8 cellular contexts compared by ENCODE assay signal in genomic region chr9:76665966-76666365, GRCh38.
A peak's percentile ranks its signal among the peaks of the same experiment; 100 is the strongest.
DNase-seq lines count a peak whose midpoint lies in the region; ATAC-seq, FAIRE-seq and TF ChIP-seq lines count a peak whose summit lies in the region.
"Not testable (repeated sequence)": the region's sequence is repeated elsewhere in the genome, so short reads cannot be mapped to it uniquely, and the experiment has no call there.

No MANE protein-coding gene starts in this region.

- H3K4me3 Mint-ChIP-seq in chondrocyte (ENCODE audit: unreplicated experiment) = not testable (repeated sequence)

- H2BK15ac ChIP-seq in IMR-90 (ENCODE audit: low read depth, low read length); neuronal stem cell (ENCODE audit: low read length): not testable (repeated sequence)

- not testable (repeated sequence) for H4K91ac ChIP-seq in IMR-90 (ENCODE audit: insufficient read depth, low read depth, low read length); neuronal stem cell (ENCODE audit: low read depth, low read length, poor library complexity)

- not testable (repeated sequence) for H3K27ac ChIP-seq in A549; IMR-90 (ENCODE audit: insufficient read depth, low read length); WERI-Rb-1; heart right ventricle; neuronal stem cell (replicated peaks; ENCODE audit: low read length)

- ATAC-seq in A549 = peak in 1 of 2 experiments; percentile 59; a peak in 3 of 6 replicates
- ATAC-seq in IMR-90 (ENCODE audit: low read depth); heart right ventricle: not testable (repeated sequence)

- not testable (repeated sequence) for BruUV-seq in IMR-90 (replicated peaks; lab: Mats Ljungman, UMichigan)

- H2BK12ac ChIP-seq in neuronal stem cell (ENCODE audit: low read length) = not testable (repeated sequence)

- TF ChIP-seq EP300 in A549 (IDR thresholded peaks at IDR 0.05) = not testable (repeated sequence)

- TF ChIP-seq CTCF in A549 (IDR thresholded peaks at IDR 0.05) (peak; percentile 53), IMR-90 (conservative IDR thresholded peaks at IDR 0.05; ENCODE audit: low read depth, low read length) (peak; percentile 23; the same call in 1 of the 2 replicates), WERI-Rb-1 (IDR thresholded peaks at IDR 0.05; ENCODE audit: low read depth, low read length) (peak; percentile 51), chondrocyte (IDR thresholded peaks at IDR 0.05) (peak; percentile 81), heart right ventricle (IDR thresholded peaks at IDR 0.05) (peak in 8 of 9 donors; percentile 11 to 54 (median 39))

- H4K5ac ChIP-seq in IMR-90 (ENCODE audit: low read depth, low read length) = not testable (repeated sequence)

- not testable (repeated sequence) for H2AK9ac ChIP-seq in IMR-90 (replicated peaks; ENCODE audit: low read depth, low read length, poor library complexity)

- 19% methylated on average over 11 of the region's 11 CpGs for WGBS in A549 (ENCODE audit: missing lambda C conversion rate)
- WGBS in IMR-90 (ENCODE audit: extremely low coverage in 2 of 2, insufficient read length in 1 of 2), 2 experiments = no CpG with 5 or more reads among the region's 11 CpGs
- 61 to 73% methylated on average over 11 of the region's 11 CpGs for WGBS in heart right ventricle, 2 donors
- no CpG with 5 or more reads among the region's 11 CpGs for WGBS in neuronal stem cell (ENCODE audit: extremely low coverage in 2 of 2, insufficient read length in 2 of 2, insufficient replicate concordance in 1 of 2), 2 donors

- H3K9me3 ChIP-seq in A549; IMR-90 (ENCODE audit: control insufficient read depth, insufficient read depth, low read length); WERI-Rb-1 (ENCODE audit: severe bottlenecking); heart right ventricle; neuronal stem cell (replicated peaks in 1 of 2; ENCODE audit: control insufficient read depth in 2 of 2, insufficient read depth in 1 of 2, low read depth in 1 of 2, low read length in 2 of 2): not testable (repeated sequence)

- H3K4me1 Mint-ChIP-seq in chondrocyte (ENCODE audit: low read depth) = peaks cover 18% of the 10 kb centered on the region

- not testable (repeated sequence) for H2BK5ac ChIP-seq in IMR-90 (ENCODE audit: low read depth, low read length, poor library complexity, severe bottlenecking); neuronal stem cell (ENCODE audit: low read length)

- H2AK5ac ChIP-seq in IMR-90 (ENCODE audit: low read depth, low read length); neuronal stem cell (ENCODE audit: low read depth, low read length): not testable (repeated sequence)

- not testable (repeated sequence) for H3K27me3 Mint-ChIP-seq in chondrocyte (ENCODE audit: low read depth)

- H3K4ac ChIP-seq in IMR-90 (ENCODE audit: low read depth, low read length); neuronal stem cell (ENCODE audit: low read length): not testable (repeated sequence)

- not testable (repeated sequence) for H3K9ac ChIP-seq in IMR-90 (ENCODE audit: low read depth, low read length); neuronal stem cell (ENCODE audit: low read depth, low read length, poor library complexity)

- peak in 1 of 2 experiments; percentile 61 for DNase-seq in A549 (ENCODE audit: low read depth in 1 of 2, low spot score in 1 of 2)
- peak; percentile 68 for DNase-seq in ELF-1 (ENCODE audit: low read depth, low spot score)
- not testable (repeated sequence) for DNase-seq in IMR-90; chondrocyte (ENCODE audit: low spot score); neuronal stem cell (ENCODE audit: low spot score)
- DNase-seq in NK-92 treated with Interleukin-12 subunit alpha and Interleukin-12 subunit beta, amount 100 ng/mL, for 24 hours (lab: John Stamatoyannopoulos, UW) = peak; percentile 33
- peak; percentile 72 for DNase-seq in WERI-Rb-1
- DNase-seq in heart right ventricle = peak in 1 of 2 donors; percentile 29

- in situ Hi-C loops in IMR-90 (cut with MboI; ENCODE audit: low sequenced_read_pairs) = not testable (repeated sequence)

- not testable (repeated sequence) for H3K4me3 ChIP-seq in A549; IMR-90 (ENCODE audit: insufficient read depth, low read depth, low read length); WERI-Rb-1 (ENCODE audit: low read depth, low read length); heart right ventricle; neuronal stem cell (ENCODE audit: low read length in 2 of 2)

- FAIRE-seq in A549 (lab: Jason Lieb, UNC) = not testable (repeated sequence)

- H3K56ac ChIP-seq in IMR-90 (ENCODE audit: extremely low read depth, insufficient read depth, low read length) = not testable (repeated sequence)

- H3K36me3 ChIP-seq in IMR-90 (ENCODE audit: control insufficient read depth, insufficient read depth, low read length); WERI-Rb-1; heart right ventricle; neuronal stem cell (replicated peaks in 1 of 2; ENCODE audit: control insufficient read depth in 2 of 2, insufficient read depth in 2 of 2, low read length in 2 of 2): not testable (repeated sequence)

- not testable (repeated sequence) for H2AFZ ChIP-seq in IMR-90 (replicated peaks; ENCODE audit: low read length, poor library complexity)
- peak overlapping the region; percentile 64 for H2AFZ ChIP-seq in neuronal stem cell (ENCODE audit: low read length)

- CTCF ChIA-PET in A549 (lab: Yijun Ruan, JAX) = interaction anchor here (0.7 to 2.7 kb wide), 8 partner anchors 12 to 85 kb away, joined by 3 to 26 read pairs (median 3); no protein-coding TSS in a partner anchor
- CTCF ChIA-PET in IMR-90 (lab: Yijun Ruan, JAX) = not testable (repeated sequence)

- not testable (repeated sequence) for TF ChIP-seq POLR2A in A549 (IDR thresholded peaks at IDR 0.05; ENCODE audit: low read length); IMR-90 (IDR thresholded peaks at IDR 0.05; ENCODE audit: low read depth, low read length)

- H4K20me1 ChIP-seq in IMR-90 (ENCODE audit: insufficient read depth, low read length) = not testable (repeated sequence)

- not testable (repeated sequence) for H4K8ac ChIP-seq in IMR-90 (ENCODE audit: low read depth in 2 of 2, low read length in 2 of 2); neuronal stem cell (ENCODE audit: low read depth, low read length)

- H3K79me1 ChIP-seq in IMR-90 (ENCODE audit: low read depth in 1 of 2, low read length in 2 of 2); neuronal stem cell (ENCODE audit: low read depth, low read length): not testable (repeated sequence)

- POLR2A ChIA-PET in A549 (lab: Yijun Ruan, JAX); IMR-90 (lab: Charles Lee; ENCODE audit: unreplicated experiment): not testable (repeated sequence)

- H3K4me1 ChIP-seq in A549; IMR-90 (ENCODE audit: control insufficient read depth, insufficient read depth, low read length); neuronal stem cell (ENCODE audit: control insufficient read depth in 2 of 2, insufficient read depth in 1 of 2, low read depth in 1 of 2, low read length in 2 of 2): not testable (repeated sequence)
- H3K4me1 ChIP-seq in heart right ventricle = peaks cover 0 to 15% (median 0%) of the 10 kb centered on the region in 9 donors

- peak; percentile 54 to 55 for TF ChIP-seq RAD21 in A549 (conservative IDR thresholded peaks at IDR 0.05 in 1 of 2, IDR thresholded peaks at IDR 0.05 in 1 of 2)
- peak; percentile 25; the same call in 1 of the 2 replicates for TF ChIP-seq RAD21 in IMR-90 (IDR thresholded peaks at IDR 0.05; ENCODE audit: low read length)

- dilution Hi-C loops in IMR-90 (cut with HindIII; ENCODE audit: low sequenced_read_pairs, unreplicated experiment) = not testable (repeated sequence)

- not testable (repeated sequence) for H2BK20ac ChIP-seq in IMR-90 (ENCODE audit: low read depth, low read length)

- not testable (repeated sequence) for H3K23ac ChIP-seq in IMR-90 (ENCODE audit: low read depth, low read length); neuronal stem cell (ENCODE audit: low read depth, low read length, poor library complexity)

- not testable (repeated sequence) for H3K27me3 ChIP-seq in IMR-90 (ENCODE audit: control insufficient read depth, insufficient read depth, low read length); WERI-Rb-1 (ENCODE audit: insufficient read depth, low read depth, severe bottlenecking); heart right ventricle; neuronal stem cell (ENCODE audit: control insufficient read depth in 3 of 3, insufficient read depth in 3 of 3, low read depth in 1 of 3, low read length in 3 of 3)

- H3K18ac ChIP-seq in IMR-90 (ENCODE audit: low read depth, low read length); neuronal stem cell (ENCODE audit: low read length): not testable (repeated sequence)

- H3K4me2 ChIP-seq in A549 = peak overlapping the region; percentile 53; the same call in 2 of the 3 replicates
- H3K4me2 ChIP-seq in IMR-90 (ENCODE audit: low read depth, low read length); neuronal stem cell (ENCODE audit: insufficient read depth, low read length, poor library complexity, severe bottlenecking): not testable (repeated sequence)

- H2BK120ac ChIP-seq in IMR-90 (ENCODE audit: low read depth, low read length); neuronal stem cell (ENCODE audit: low read depth, low read length): not testable (repeated sequence)

- not testable (repeated sequence) for H3K27ac Mint-ChIP-seq in chondrocyte (ENCODE audit: unreplicated experiment)

- not testable (repeated sequence) for H3K36me3 Mint-ChIP-seq in chondrocyte (ENCODE audit: low read depth)

- H3K9me3 Mint-ChIP-seq in chondrocyte (ENCODE audit: low read depth) = not testable (repeated sequence)

- not testable (repeated sequence) for H3K9me1 ChIP-seq in IMR-90 (ENCODE audit: insufficient read depth, low read length)

- intact Hi-C loops in IMR-90 (cut with micrococcal nuclease) = loop anchor here (2.0 kb wide), 1 partner anchor 39 kb away; no protein-coding TSS in a partner anchor
- intact Hi-C loops in heart right ventricle (cut with DNase I) = loop anchor here in 4 of 10 donors (5.0 kb wide), 1 partner anchor 36 kb away; no protein-coding TSS in a partner anchor

- not testable (repeated sequence) for H3K14ac ChIP-seq in IMR-90 (replicated peaks; ENCODE audit: low read depth, low read length); neuronal stem cell (ENCODE audit: low read length)

Comparison
In these comparisons a context has a peak if more than half of its experiments do, and no peak if none do; other contexts are left out.
1. CTCF ChIP-seq: peak in every context shown above with its lines; median percentile 81 in chondrocyte; 53 in A549; 51 in WERI-Rb-1; 39 in heart right ventricle; 23 in IMR-90.